Comparison of ENCODE assay signal across 9 cellular contexts in genomic region chr14:98393527-98393926, GRCh38.
"Had no signal": no experiment of that assay in that cellular context is flagged by ENCODE, and none has a peak within 500 bp of the region (broad histone marks: within the 10 kb centered on the region; RNA-seq: fewer than 3 reads in every experiment).

No MANE protein-coding gene starts in this region.

- H3K9ac ChIP-seq: GM23248 had no signal

- H3K9me3 ChIP-seq: HAP-1 had no signal

- ATAC-seq: GM23338, HCT116 had no signal

- H3K27ac Mint-ChIP-seq: GM23338, H9, HFFc6 had no signal

- H3K4me3 ChIP-seq: GM23248, GM23338, HAP-1 had no signal

- H3K27ac ChIP-seq: GM23248 had no signal

- H3K4me3 Mint-ChIP-seq: GM23338, H9, HFFc6 had no signal

- H3K4me1 Mint-ChIP-seq: GM23338, H9 had no signal

- H3K36me3 ChIP-seq: HAP-1 had no signal

- DNase-seq: GM23248, GOT3, H7, H9, HCEC 1CT, HFFc6 had no signal

- H3K4me2 ChIP-seq: GM23338 had no signal

- H3K4me1 ChIP-seq: HAP-1 had no signal
